ENCODE assay signal across 7 cellular contexts in genomic region chr4:11765849-11766453, GRCh38.
DNase-seq lines count a peak whose midpoint lies in the region; ATAC-seq, FAIRE-seq and TF ChIP-seq lines count a peak whose summit lies in the region.

No MANE protein-coding gene starts in this region.

- H3K4me1 Mint-ChIP-seq in activated T-helper 1 cell treated with anti-CD3 and anti-CD28 coated beads, Interleukin-12 subunit alpha, Interleukin-12 subunit beta, Interleukin-2, Interleukin-4 antibody, amounts not matched to agents 30 ng/mL and 10 ng/mL and 1 ng/mL, durations not matched to agents 14 hours and 24 hours and 36 hours (ENCODE audit: low read depth): no peaks in the 10 kb centered on the region

- no peaks in the 10 kb centered on the region for H3K79me2 ChIP-seq in DND-41 (ENCODE audit: insufficient read depth, low read length)

- ATAC-seq in DND-41 (ENCODE audit: insufficient read depth, low read depth) (peak; percentile 61; the same call in 1 of the 3 replicates), GM19324 (IDR thresholded peaks at IDR 0.05; ENCODE audit: low FRiP score, unreplicated experiment) (peak; percentile 69)

- no peak overlapping the region for H3K4me2 ChIP-seq in DND-41 (ENCODE audit: insufficient read depth, low read length)

- H3K36me3 ChIP-seq in DND-41 (ENCODE audit: insufficient read depth, low read length) (no peaks in the 10 kb centered on the region), adipocyte (ENCODE audit: control insufficient read depth, insufficient read depth, low read length, severe bottlenecking) (no peaks in the 10 kb centered on the region)

- DNase-seq in DND-41 (peak; percentile 10), Kasumi-1 (lab: John Stamatoyannopoulos, UW) (peak; percentile 51 to 71), adipocyte (ENCODE audit: low read depth) (peak; percentile 67), iPS-NIHi11 (ENCODE audit: low spot score) (peak; percentile 40), urothelium cell line (ENCODE audit: low spot score) (peak; percentile 15)
- no peak for DNase-seq in activated T-helper 1 cell treated with anti-CD3 and anti-CD28 coated beads, Interleukin-12 subunit alpha, Interleukin-12 subunit beta, Interleukin-2, Interleukin-4 antibody, amounts not matched to agents 30 ng/mL and 10 ng/mL and 1 ng/mL, durations not matched to agents 14 hours and 24 hours and 36 hours (ENCODE audit: low spot score)

- H3K27me3 ChIP-seq in DND-41 (ENCODE audit: insufficient read depth, low read length, poor library complexity) (no peaks in the 10 kb centered on the region), adipocyte (replicated peaks; ENCODE audit: control insufficient read depth, insufficient read depth, low read length) (no peaks in the 10 kb centered on the region)

- H3K4me3 ChIP-seq in DND-41 (ENCODE audit: low read depth in 1 of 2, low read length in 2 of 2) (no peak overlapping the region), adipocyte (ENCODE audit: low read length) (no peak overlapping the region)

- H3K4me1 ChIP-seq in DND-41 (ENCODE audit: insufficient read depth, low read length): no peaks in the 10 kb centered on the region
- H3K4me1 ChIP-seq in adipocyte (ENCODE audit: control insufficient read depth, insufficient read depth, low read length): peaks cover 16% of the 10 kb centered on the region

- FAIRE-seq in urothelium cell line (lab: Jason Lieb, UNC): no peak

- peak; percentile 65 for TF ChIP-seq CTCF in DND-41 (IDR thresholded peaks at IDR 0.05; ENCODE audit: borderline replicate concordance, extremely low read depth, low read length, poor library complexity, severe bottlenecking)

- H4K20me1 ChIP-seq in DND-41 (ENCODE audit: insufficient read depth, low read length): no peaks in the 10 kb centered on the region

- no peak overlapping the region for H3K9ac ChIP-seq in DND-41 (ENCODE audit: low read depth, low read length)
- H3K9ac ChIP-seq in adipocyte (ENCODE audit: low read length): no peak overlapping the region

- H3K36me3 Mint-ChIP-seq in activated T-helper 1 cell treated with anti-CD3 and anti-CD28 coated beads, Interleukin-12 subunit alpha, Interleukin-12 subunit beta, Interleukin-2, Interleukin-4 antibody, amounts not matched to agents 30 ng/mL and 10 ng/mL and 1 ng/mL, durations not matched to agents 14 hours and 24 hours and 36 hours (ENCODE audit: low read depth): no peaks in the 10 kb centered on the region

- H3K9me3 Mint-ChIP-seq in activated T-helper 1 cell treated with anti-CD3 and anti-CD28 coated beads, Interleukin-12 subunit alpha, Interleukin-12 subunit beta, Interleukin-2, Interleukin-4 antibody, amounts not matched to agents 30 ng/mL and 10 ng/mL and 1 ng/mL, durations not matched to agents 14 hours and 24 hours and 36 hours: no peaks in the 10 kb centered on the region

- no peak overlapping the region for H3K27ac Mint-ChIP-seq in activated T-helper 1 cell treated with anti-CD3 and anti-CD28 coated beads, Interleukin-12 subunit alpha, Interleukin-12 subunit beta, Interleukin-2, Interleukin-4 antibody, amounts not matched to agents 30 ng/mL and 10 ng/mL and 1 ng/mL, durations not matched to agents 14 hours and 24 hours and 36 hours

- H3K4me3 Mint-ChIP-seq in activated T-helper 1 cell treated with anti-CD3 and anti-CD28 coated beads, Interleukin-12 subunit alpha, Interleukin-12 subunit beta, Interleukin-2, Interleukin-4 antibody, amounts not matched to agents 30 ng/mL and 10 ng/mL and 1 ng/mL, durations not matched to agents 14 hours and 24 hours and 36 hours: no peak overlapping the region

- no peak overlapping the region for H3K27ac ChIP-seq in DND-41 (ENCODE audit: low read length)

- H3K27me3 Mint-ChIP-seq in activated T-helper 1 cell treated with anti-CD3 and anti-CD28 coated beads, Interleukin-12 subunit alpha, Interleukin-12 subunit beta, Interleukin-2, Interleukin-4 antibody, amounts not matched to agents 30 ng/mL and 10 ng/mL and 1 ng/mL, durations not matched to agents 14 hours and 24 hours and 36 hours (ENCODE audit: insufficient read depth): no peaks in the 10 kb centered on the region

- intact Hi-C loops in activated T-helper 1 cell treated with anti-CD3 and anti-CD28 coated beads, Interleukin-12 subunit alpha, Interleukin-12 subunit beta, Interleukin-2, Interleukin-4 antibody, amounts not matched to agents 30 ng/mL and 10 ng/mL and 1 ng/mL, durations not matched to agents 14 hours and 24 hours and 36 hours (cut with micrococcal nuclease): no loop called here

- H2AFZ ChIP-seq in DND-41 (ENCODE audit: low read depth, low read length): no peak overlapping the region

- H3K9me3 ChIP-seq in DND-41 (ENCODE audit: insufficient read depth, low read length, severe bottlenecking): no peaks in the 10 kb centered on the region
- no peaks in the 10 kb centered on the region for H3K9me3 ChIP-seq in adipocyte (ENCODE audit: control insufficient read depth, low read length)
